ENCODE assay signal across 1 cellular context in the genomic region with DNA sequence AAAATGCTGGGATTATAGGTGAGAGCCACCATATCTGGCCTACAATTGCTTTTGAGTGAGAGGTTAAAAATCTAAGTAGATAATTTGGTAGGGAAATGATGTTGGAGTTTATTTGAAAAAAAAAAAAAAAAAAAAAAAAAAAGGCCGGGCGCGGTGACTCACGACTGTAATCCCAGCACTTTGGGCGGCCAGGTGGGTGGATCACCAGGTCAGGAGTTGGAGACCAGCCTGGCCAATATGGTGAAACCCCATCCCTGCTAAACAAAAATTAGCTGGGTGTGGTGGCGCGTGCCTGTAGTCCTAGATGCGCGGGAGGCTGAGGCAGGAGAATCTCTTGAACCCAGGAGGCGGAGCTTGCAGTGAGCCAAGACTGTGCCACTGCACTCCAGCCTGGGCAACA.
TF ChIP-seq lines count a peak whose summit lies in the region.

No MANE protein-coding gene starts in this region.

TF ChIP-seq in K562, 482 proteins besides CTCF, POLR2A, EP300 and RAD21:
- TF ChIP-seq ZNF384 (IDR thresholded peaks at IDR 0.05; ENCODE audit: low read depth, low read length), result 0 out of 2 replicates have a peak, but pooled peaks have one; percentile 42
